ENCODE assay signal across 2 cellular contexts in genomic region chr4:104394409-104394813, GRCh38.
TF ChIP-seq lines count a peak whose summit lies in the region.

No MANE protein-coding gene starts in this region.

TF ChIP-seq in HepG2, 621 proteins besides CTCF, POLR2A, EP300 and RAD21 (continued from another document):
- TF ChIP-seq THAP9 (CRISPR knock-in tag; IDR thresholded peaks at IDR 0.05; ENCODE audit: borderline replicate concordance), result no peak
- TF ChIP-seq TEAD2 (CRISPR knock-in tag; IDR thresholded peaks at IDR 0.05), result no peak
- no peak for TF ChIP-seq MED13 (CRISPR knock-in tag; IDR thresholded peaks at IDR 0.05)

TF ChIP-seq in WTC11, 78 proteins besides CTCF, POLR2A, EP300 and RAD21 (continued from another document):
- no peak for TF ChIP-seq AR (CRISPR knock-in tag; IDR thresholded peaks at IDR 0.05)
- no peak for TF ChIP-seq PRDM15 (CRISPR knock-in tag; IDR thresholded peaks at IDR 0.05)
- no peak for TF ChIP-seq OVOL2 (CRISPR knock-in tag; IDR thresholded peaks at IDR 0.05; ENCODE audit: borderline replicate concordance)
- TF ChIP-seq TEAD4 (CRISPR knock-in tag; IDR thresholded peaks at IDR 0.05), result no peak
- no peak for TF ChIP-seq NFE2L1 (CRISPR knock-in tag; IDR thresholded peaks at IDR 0.05)
- no peak for TF ChIP-seq TCF7 (CRISPR knock-in tag; IDR thresholded peaks at IDR 0.05; ENCODE audit: low read depth)
